Comparison of ENCODE assay signal across 2 cellular contexts in the genomic region with DNA sequence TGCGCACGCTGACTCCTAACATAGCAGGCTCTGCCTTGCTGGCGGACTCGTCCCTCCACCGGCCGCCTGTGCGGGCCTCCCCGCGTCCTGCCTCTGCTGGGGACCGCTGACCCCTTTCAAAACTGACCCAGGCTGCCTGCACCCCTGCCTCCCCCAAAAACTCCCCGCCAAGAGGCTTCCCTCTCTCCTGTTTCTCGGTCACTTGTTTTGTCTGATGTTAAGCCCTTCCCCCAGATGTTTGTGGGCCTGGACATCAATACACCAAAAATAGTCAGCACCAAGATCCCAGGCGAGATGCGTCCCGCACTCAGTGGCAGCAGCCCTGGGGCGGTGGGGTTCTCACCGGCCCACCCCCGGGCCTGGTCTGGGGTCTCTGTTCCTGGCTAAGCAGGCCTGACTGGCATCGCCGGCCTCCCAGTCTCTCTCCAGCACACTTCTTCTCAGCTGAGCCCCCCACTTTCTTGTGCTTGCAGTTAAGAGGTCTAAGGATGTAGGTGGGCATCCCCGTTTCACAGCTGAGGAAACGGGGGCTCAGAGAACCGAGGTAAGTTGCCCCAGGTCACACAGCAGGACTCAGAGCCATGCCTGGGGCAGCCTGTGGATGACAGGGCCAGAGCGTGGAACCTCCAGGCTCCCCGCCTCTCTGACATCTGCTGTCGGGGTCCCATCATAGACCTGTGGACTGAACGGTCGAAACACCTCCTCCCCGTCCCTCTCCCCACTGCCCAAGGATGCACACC.
TF ChIP-seq lines count a peak whose summit lies in the region.

No MANE protein-coding gene starts in this region.

TF ChIP-seq in IMR-90, 13 proteins besides CTCF, POLR2A, EP300 and RAD21:
- TF ChIP-seq CEBPB (IDR thresholded peaks at IDR 0.05; ENCODE audit: low read depth, low read length) (no peak), MAZ (IDR thresholded peaks at IDR 0.05; ENCODE audit: borderline replicate concordance, low read depth, low read length) (no peak), FOS (IDR thresholded peaks at IDR 0.05; ENCODE audit: low read depth, low read length) (no peak), CHD1 (IDR thresholded peaks at IDR 0.05; ENCODE audit: low read depth, low read length) (no peak), NFE2L2 (IDR thresholded peaks at IDR 0.05; ENCODE audit: low read depth, low read length) (no peak), MAFK (IDR thresholded peaks at IDR 0.05; ENCODE audit: low read depth, low read length) (no peak), MXI1 (IDR thresholded peaks at IDR 0.05; ENCODE audit: borderline replicate concordance, low read depth, low read length) (no peak), RFX5 (IDR thresholded peaks at IDR 0.05; ENCODE audit: low read depth, low read length) (no peak), SMC3 (IDR thresholded peaks at IDR 0.05; ENCODE audit: low read depth, low read length) (no peak), RCOR1 (IDR thresholded peaks at IDR 0.05; ENCODE audit: insufficient replicate concordance, low read length) (no peak), BHLHE40 (IDR thresholded peaks at IDR 0.05; ENCODE audit: low read depth, low read length) (no peak)
- TF ChIP-seq, protein P1, sequence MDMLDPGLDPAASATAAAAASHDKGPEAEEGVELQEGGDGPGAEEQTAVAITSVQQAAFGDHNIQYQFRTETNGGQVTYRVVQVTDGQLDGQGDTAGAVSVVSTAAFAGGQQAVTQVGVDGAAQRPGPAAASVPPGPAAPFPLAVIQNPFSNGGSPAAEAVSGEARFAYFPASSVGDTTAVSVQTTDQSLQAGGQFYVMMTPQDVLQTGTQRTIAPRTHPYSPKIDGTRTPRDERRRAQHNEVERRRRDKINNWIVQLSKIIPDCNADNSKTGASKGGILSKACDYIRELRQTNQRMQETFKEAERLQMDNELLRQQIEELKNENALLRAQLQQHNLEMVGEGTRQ (IDR thresholded peaks at IDR 0.05; ENCODE audit: low read depth, low read length): no peak
- TF ChIP-seq, protein P2, sequence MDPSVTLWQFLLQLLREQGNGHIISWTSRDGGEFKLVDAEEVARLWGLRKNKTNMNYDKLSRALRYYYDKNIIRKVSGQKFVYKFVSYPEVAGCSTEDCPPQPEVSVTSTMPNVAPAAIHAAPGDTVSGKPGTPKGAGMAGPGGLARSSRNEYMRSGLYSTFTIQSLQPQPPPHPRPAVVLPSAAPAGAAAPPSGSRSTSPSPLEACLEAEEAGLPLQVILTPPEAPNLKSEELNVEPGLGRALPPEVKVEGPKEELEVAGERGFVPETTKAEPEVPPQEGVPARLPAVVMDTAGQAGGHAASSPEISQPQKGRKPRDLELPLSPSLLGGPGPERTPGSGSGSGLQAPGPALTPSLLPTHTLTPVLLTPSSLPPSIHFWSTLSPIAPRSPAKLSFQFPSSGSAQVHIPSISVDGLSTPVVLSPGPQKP (IDR thresholded peaks at IDR 0.05; ENCODE audit: borderline replicate concordance, low read depth, low read length): no peak

TF ChIP-seq in neural cell, 6 proteins besides CTCF, POLR2A, EP300 and RAD21:
- TF ChIP-seq EZH2 (IDR thresholded peaks at IDR 0.05; ENCODE audit: borderline replicate concordance, insufficient read depth, low read length, poor library complexity, severe bottlenecking) (no peak), SMC3 (conservative IDR thresholded peaks at IDR 0.05; ENCODE audit: poor library complexity) (no peak), TAF1 (IDR thresholded peaks at IDR 0.05; ENCODE audit: low read depth) (no peak), POLR2AphosphoS5 (IDR thresholded peaks at IDR 0.05) (no peak), MXI1 (conservative IDR thresholded peaks at IDR 0.05; ENCODE audit: poor library complexity, severe bottlenecking) (no peak)
- TF ChIP-seq, protein P3, sequence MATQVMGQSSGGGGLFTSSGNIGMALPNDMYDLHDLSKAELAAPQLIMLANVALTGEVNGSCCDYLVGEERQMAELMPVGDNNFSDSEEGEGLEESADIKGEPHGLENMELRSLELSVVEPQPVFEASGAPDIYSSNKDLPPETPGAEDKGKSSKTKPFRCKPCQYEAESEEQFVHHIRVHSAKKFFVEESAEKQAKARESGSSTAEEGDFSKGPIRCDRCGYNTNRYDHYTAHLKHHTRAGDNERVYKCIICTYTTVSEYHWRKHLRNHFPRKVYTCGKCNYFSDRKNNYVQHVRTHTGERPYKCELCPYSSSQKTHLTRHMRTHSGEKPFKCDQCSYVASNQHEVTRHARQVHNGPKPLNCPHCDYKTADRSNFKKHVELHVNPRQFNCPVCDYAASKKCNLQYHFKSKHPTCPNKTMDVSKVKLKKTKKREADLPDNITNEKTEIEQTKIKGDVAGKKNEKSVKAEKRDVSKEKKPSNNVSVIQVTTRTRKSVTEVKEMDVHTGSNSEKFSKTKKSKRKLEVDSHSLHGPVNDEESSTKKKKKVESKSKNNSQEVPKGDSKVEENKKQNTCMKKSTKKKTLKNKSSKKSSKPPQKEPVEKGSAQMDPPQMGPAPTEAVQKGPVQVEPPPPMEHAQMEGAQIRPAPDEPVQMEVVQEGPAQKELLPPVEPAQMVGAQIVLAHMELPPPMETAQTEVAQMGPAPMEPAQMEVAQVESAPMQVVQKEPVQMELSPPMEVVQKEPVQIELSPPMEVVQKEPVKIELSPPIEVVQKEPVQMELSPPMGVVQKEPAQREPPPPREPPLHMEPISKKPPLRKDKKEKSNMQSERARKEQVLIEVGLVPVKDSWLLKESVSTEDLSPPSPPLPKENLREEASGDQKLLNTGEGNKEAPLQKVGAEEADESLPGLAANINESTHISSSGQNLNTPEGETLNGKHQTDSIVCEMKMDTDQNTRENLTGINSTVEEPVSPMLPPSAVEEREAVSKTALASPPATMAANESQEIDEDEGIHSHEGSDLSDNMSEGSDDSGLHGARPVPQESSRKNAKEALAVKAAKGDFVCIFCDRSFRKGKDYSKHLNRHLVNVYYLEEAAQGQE (IDR thresholded peaks at IDR 0.05; ENCODE audit: borderline replicate concordance): no peak
